Comparison of ENCODE assay signal across 1 cellular context in the genomic region with DNA sequence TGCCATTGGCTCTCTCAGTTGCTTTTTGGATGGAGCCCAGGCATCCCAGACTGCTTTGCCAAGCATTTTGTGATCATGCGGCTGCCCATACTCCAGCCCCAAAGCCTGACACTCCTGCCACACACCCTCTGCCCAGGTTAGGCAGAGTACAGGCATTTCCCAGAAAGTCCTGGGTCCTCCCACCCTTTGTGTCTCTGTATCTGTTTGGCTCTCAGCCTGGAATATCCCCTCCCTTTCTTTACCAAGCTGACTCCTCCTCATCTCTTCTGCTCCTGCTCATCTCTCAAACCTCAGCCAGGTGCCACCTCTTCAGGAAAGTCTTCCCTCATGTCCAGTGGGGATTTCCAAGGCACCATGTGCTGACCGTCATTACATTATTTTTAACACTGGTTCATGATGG.
TF ChIP-seq lines count a peak whose summit lies in the region.

No MANE protein-coding gene starts in this region.

TF ChIP-seq in HepG2, 621 proteins besides CTCF, POLR2A, EP300 and RAD21 (continued from another document):
- TF ChIP-seq, protein P1, sequence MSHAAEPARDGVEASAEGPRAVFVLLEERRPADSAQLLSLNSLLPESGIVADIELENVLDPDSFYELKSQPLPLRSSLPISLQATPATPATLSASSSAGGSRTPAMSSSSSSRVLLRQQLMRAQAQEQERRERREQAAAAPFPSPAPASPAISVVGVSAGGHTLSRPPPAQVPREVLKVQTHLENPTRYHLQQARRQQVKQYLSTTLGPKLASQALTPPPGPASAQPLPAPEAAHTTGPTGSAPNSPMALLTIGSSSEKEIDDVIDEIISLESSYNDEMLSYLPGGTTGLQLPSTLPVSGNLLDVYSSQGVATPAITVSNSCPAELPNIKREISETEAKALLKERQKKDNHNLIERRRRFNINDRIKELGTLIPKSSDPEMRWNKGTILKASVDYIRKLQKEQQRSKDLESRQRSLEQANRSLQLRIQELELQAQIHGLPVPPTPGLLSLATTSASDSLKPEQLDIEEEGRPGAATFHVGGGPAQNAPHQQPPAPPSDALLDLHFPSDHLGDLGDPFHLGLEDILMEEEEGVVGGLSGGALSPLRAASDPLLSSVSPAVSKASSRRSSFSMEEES (CRISPR knock-in tag; IDR thresholded peaks at IDR 0.05) = no peak
- TF ChIP-seq, protein P2, sequence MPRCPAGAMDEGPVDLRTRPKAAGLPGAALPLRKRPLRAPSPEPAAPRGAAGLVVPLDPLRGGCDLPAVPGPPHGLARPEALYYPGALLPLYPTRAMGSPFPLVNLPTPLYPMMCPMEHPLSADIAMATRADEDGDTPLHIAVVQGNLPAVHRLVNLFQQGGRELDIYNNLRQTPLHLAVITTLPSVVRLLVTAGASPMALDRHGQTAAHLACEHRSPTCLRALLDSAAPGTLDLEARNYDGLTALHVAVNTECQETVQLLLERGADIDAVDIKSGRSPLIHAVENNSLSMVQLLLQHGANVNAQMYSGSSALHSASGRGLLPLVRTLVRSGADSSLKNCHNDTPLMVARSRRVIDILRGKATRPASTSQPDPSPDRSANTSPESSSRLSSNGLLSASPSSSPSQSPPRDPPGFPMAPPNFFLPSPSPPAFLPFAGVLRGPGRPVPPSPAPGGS (CRISPR knock-in tag; IDR thresholded peaks at IDR 0.05) = no peak
- no peak for TF ChIP-seq FOXK2 (IDR thresholded peaks at IDR 0.05)
